9 cellular contexts compared by ENCODE assay signal in genomic region chr16:14501331-14502255, GRCh38.
DNase-seq lines count a peak whose midpoint lies in the region; TF ChIP-seq lines count a peak whose summit lies in the region.
"Had no signal": no experiment of that assay in that cellular context is flagged by ENCODE, and none has a peak within 500 bp of the region (broad histone marks: within the 10 kb centered on the region; RNA-seq: fewer than 3 reads in every experiment).

No MANE protein-coding gene starts in this region.

- H3K27ac ChIP-seq in KMS-11 (peak overlapping the region; percentile 81), SK-N-SH (ENCODE audit: low read depth in 2 of 2, low read length in 1 of 2) (peak overlapping the region; percentile 79 to 80), fibroblast of lung (ENCODE audit: insufficient read depth, low read length) (peak overlapping the region; percentile 53)

- H3K79me2 ChIP-seq in KMS-11 (ENCODE audit: insufficient read depth, low read depth) (no peaks in the 10 kb centered on the region), SK-N-SH (ENCODE audit: insufficient read depth) (no peaks in the 10 kb centered on the region), fibroblast of lung (ENCODE audit: control insufficient read depth, insufficient read depth, low read length) (no peaks in the 10 kb centered on the region)

- TF ChIP-seq CTCF in KMS-11 (conservative IDR thresholded peaks at IDR 0.05; ENCODE audit: low read depth, low read length) (no peak), SK-N-SH (IDR thresholded peaks at IDR 0.05) (no peak), fibroblast of lung (conservative IDR thresholded peaks at IDR 0.05 in 1 of 2, IDR thresholded peaks at IDR 0.05 in 1 of 2; ENCODE audit: low read depth in 1 of 2, low read length in 2 of 2) (no peak)

- no peak overlapping the region for H3K4me3 Mint-ChIP-seq in activated CD4-positive, alpha-beta T cell treated with anti-CD3 and anti-CD28 coated beads, Interleukin-2, amount 10 ng/mL, durations not matched to agents 7 days and 5 days
- H3K4me3 Mint-ChIP-seq: memory B cell had no signal

- H3K4me1 ChIP-seq in KMS-11 (ENCODE audit: low read depth, poor library complexity, severe bottlenecking) (peaks cover 100% of the 10 kb centered on the region), SK-N-SH (ENCODE audit: control insufficient read depth in 1 of 2, insufficient read depth in 2 of 2, low read depth in 1 of 2, low read length in 1 of 2) (peaks cover 23 to 32% of the 10 kb centered on the region in 2 experiments), fibroblast of lung (ENCODE audit: control insufficient read depth, extremely low read depth, insufficient read depth, low read length) (peaks cover 19% of the 10 kb centered on the region)

- no peak overlapping the region for H3K27ac Mint-ChIP-seq in activated CD4-positive, alpha-beta T cell treated with anti-CD3 and anti-CD28 coated beads, Interleukin-2, amount 10 ng/mL, durations not matched to agents 7 days and 5 days
- H3K27ac Mint-ChIP-seq: memory B cell had no signal

- peak overlapping the region; percentile 20; the same call in 1 of the 2 replicates for H2AFZ ChIP-seq in KMS-11 (ENCODE audit: low read depth)
- H2AFZ ChIP-seq in SK-N-SH (ENCODE audit: low read depth), result no peak overlapping the region
- no peak overlapping the region for H2AFZ ChIP-seq in fibroblast of lung (ENCODE audit: low read length)

- H4K20me1 ChIP-seq in KMS-11 (ENCODE audit: insufficient read depth) (no peaks in the 10 kb centered on the region), SK-N-SH (ENCODE audit: insufficient read depth) (no peaks in the 10 kb centered on the region), fibroblast of lung (ENCODE audit: control insufficient read depth, extremely low read depth, insufficient read depth, low read length) (no peaks in the 10 kb centered on the region)

- peak; percentile 18 to 69; a peak in 1 of 4 replicates for TF ChIP-seq EP300 in SK-N-SH (IDR thresholded peaks at IDR 0.05; ENCODE audit: borderline replicate concordance in 1 of 2, low read depth in 1 of 2, low read length in 1 of 2)

- CTCF ChIA-PET in SK-N-SH (lab: Yijun Ruan, JAX), result interaction anchor here (2.6 kb wide), 1 partner anchor 14 kb away, joined by 8 read pairs; no protein-coding TSS in a partner anchor
- CTCF ChIA-PET in activated CD4-positive, alpha-beta T cell treated with anti-CD3 and anti-CD28 coated beads, Interleukin-2, amount 10 ng/mL, durations not matched to agents 7 days and 5 days (lab: Charles Lee), result interaction anchor here (0.6 to 0.8 kb wide), 2 partner anchors 83 to 1002 kb away, joined by 4 read pairs; no protein-coding TSS in a partner anchor

- H3F3A ChIP-seq in SK-N-SH (replicated peaks; ENCODE audit: insufficient read depth), result peaks cover 30% of the 10 kb centered on the region

- H3K9ac ChIP-seq in KMS-11, result peak overlapping the region; percentile 54
- no peak overlapping the region; the same call in 1 of the 2 replicates for H3K9ac ChIP-seq in SK-N-SH
- H3K9ac ChIP-seq in fibroblast of lung (ENCODE audit: insufficient read depth, low read length), result no peak overlapping the region

- H3K36me3 ChIP-seq in KMS-11 (ENCODE audit: insufficient read depth), result no peaks in the 10 kb centered on the region
- H3K36me3 ChIP-seq in SK-N-SH (replicated peaks in 1 of 2; ENCODE audit: control insufficient read depth in 1 of 2, insufficient read depth in 2 of 2, low read length in 1 of 2), result no peaks in the 10 kb centered on the region
- H3K36me3 ChIP-seq in fibroblast of lung (ENCODE audit: control insufficient read depth, insufficient read depth, low read length), result no peaks in the 10 kb centered on the region

- no peaks in the 10 kb centered on the region for H3K9me2 ChIP-seq in SK-N-SH

- DNase-seq in COLO668 (lab: John Stamatoyannopoulos, UW; ENCODE audit: unreplicated experiment), result peak; percentile 63
- DNase-seq in SK-N-SH, result peak; percentile 42
- DNase-seq in fibroblast of lung (ENCODE audit: low read depth in 2 of 2), result peak; percentile 95 to 98
- DNase-seq in myocyte (ENCODE audit: low read depth), result peak; percentile 99
- no peak for DNase-seq in activated CD4-positive, alpha-beta T cell treated with anti-CD3 and anti-CD28 coated beads, Interleukin-2, amount 10 ng/mL, durations not matched to agents 7 days and 5 days
- DNase-seq in stimulated activated CD4-positive, alpha-beta T cell treated with anti-CD3 and anti-CD28 coated beads, Interleukin-4, amount 100 ng/mL, for 24 hours, result no peak
- DNase-seq in NOMO-1 treated with dmso at 0.1 percent for 144 hours (lab: John Stamatoyannopoulos, UW; ENCODE audit: unreplicated experiment), result no peak

- no peaks in the 10 kb centered on the region for H3K27me3 Mint-ChIP-seq in activated CD4-positive, alpha-beta T cell treated with anti-CD3 and anti-CD28 coated beads, Interleukin-2, amount 10 ng/mL, durations not matched to agents 7 days and 5 days
- H3K27me3 Mint-ChIP-seq: memory B cell had no signal

- H3K27me3 ChIP-seq in KMS-11 (ENCODE audit: insufficient read depth, low read depth) (no peaks in the 10 kb centered on the region), SK-N-SH (ENCODE audit: insufficient read depth) (no peaks in the 10 kb centered on the region), fibroblast of lung (ENCODE audit: control insufficient read depth, insufficient read depth, low read length) (no peaks in the 10 kb centered on the region)

- H3K9me3 Mint-ChIP-seq in activated CD4-positive, alpha-beta T cell treated with anti-CD3 and anti-CD28 coated beads, Interleukin-2, amount 10 ng/mL, durations not matched to agents 7 days and 5 days, result no peaks in the 10 kb centered on the region
- H3K9me3 Mint-ChIP-seq: memory B cell had no signal

- POLR2A ChIA-PET in SK-N-SH (lab: Yijun Ruan, JAX), result no interaction called here
- POLR2A ChIA-PET in activated CD4-positive, alpha-beta T cell treated with anti-CD3 and anti-CD28 coated beads, Interleukin-2, amount 10 ng/mL, durations not matched to agents 7 days and 5 days (lab: Charles Lee), result no interaction called here

- H3K4me2 ChIP-seq in KMS-11, result peak overlapping the region; percentile 85
- H3K4me2 ChIP-seq in SK-N-SH, result peak overlapping the region; percentile 65; the same call in 1 of the 2 replicates
- peak overlapping the region; percentile 60 for H3K4me2 ChIP-seq in fibroblast of lung (ENCODE audit: extremely low read depth, insufficient read depth, low read length)

- peaks cover 10% of the 10 kb centered on the region for H3K4me1 Mint-ChIP-seq in activated CD4-positive, alpha-beta T cell treated with anti-CD3 and anti-CD28 coated beads, Interleukin-2, amount 10 ng/mL, durations not matched to agents 7 days and 5 days

- no peaks in the 10 kb centered on the region for H3K9me3 ChIP-seq in SK-N-SH
- no peaks in the 10 kb centered on the region for H3K9me3 ChIP-seq in fibroblast of lung (ENCODE audit: control insufficient read depth, insufficient read depth, low read depth, low read length)

- TF ChIP-seq RAD21 in SK-N-SH (IDR thresholded peaks at IDR 0.05; ENCODE audit: low read length), result no peak

- H3K4me3 ChIP-seq in KMS-11 (IDR thresholded peaks at IDR 0.05; ENCODE audit: insufficient read depth, low read depth, low read length), result no peak overlapping the region
- no peak overlapping the region for H3K4me3 ChIP-seq in SK-N-SH (ENCODE audit: low read depth in 2 of 2, low read length in 1 of 2)
- H3K4me3 ChIP-seq in fibroblast of lung (replicated peaks in 1 of 4; ENCODE audit: control extremely low read depth in 1 of 4, insufficient read depth in 1 of 4, low read depth in 3 of 4, low read length in 4 of 4), result no peak overlapping the region

- H3K36me3 Mint-ChIP-seq in activated CD4-positive, alpha-beta T cell treated with anti-CD3 and anti-CD28 coated beads, Interleukin-2, amount 10 ng/mL, durations not matched to agents 7 days and 5 days (ENCODE audit: low read depth), result peaks cover 2% of the 10 kb centered on the region

- WGBS in SK-N-SH (ENCODE audit: low lambda C conversion rate), result 32% methylated on average over 9 of the region's 9 CpGs

TF ChIP-seq in SK-N-SH, 30 proteins besides CTCF, POLR2A, EP300 and RAD21 (continues in another document):
- peak; percentile 61; the same call in 1 of the 2 replicates for TF ChIP-seq MXI1 (IDR thresholded peaks at IDR 0.05; ENCODE audit: low read depth, low read length)
- no peak for TF ChIP-seq GABPA (IDR thresholded peaks at IDR 0.05; ENCODE audit: low read depth)
- peak; percentile 43; the same call in 1 of the 2 replicates for TF ChIP-seq REST (IDR thresholded peaks at IDR 0.05; ENCODE audit: low read depth, low read length)
- TF ChIP-seq MAX (IDR thresholded peaks at IDR 0.05; ENCODE audit: low read depth), result peak; percentile 97
- no peak for TF ChIP-seq FOXM1 (IDR thresholded peaks at IDR 0.05; ENCODE audit: low read depth)
- TF ChIP-seq TEAD4 (IDR thresholded peaks at IDR 0.05; ENCODE audit: borderline replicate concordance, insufficient read depth), result peak; percentile 55; the same call in 1 of the 2 replicates
- TF ChIP-seq RCOR1 (IDR thresholded peaks at IDR 0.05; ENCODE audit: low read length), result peak; percentile 64
- TF ChIP-seq YY1 (IDR thresholded peaks at IDR 0.05; ENCODE audit: low read depth), result peak; percentile 68; the same call in 1 of the 2 replicates

Comparison
In these comparisons a context has a peak if more than half of its experiments do, and no peak if none do; other contexts are left out.
1. DNase-seq: peak in COLO668 (single experiment), SK-N-SH (single experiment), fibroblast of lung (2 of 2) and myocyte (single experiment); none in activated CD4-positive, alpha-beta T cell treated with anti-CD3 and anti-CD28 coated beads, Interleukin-2, amount 10 ng/mL, durations not matched to agents 7 days and 5 days (single experiment), stimulated activated CD4-positive, alpha-beta T cell treated with anti-CD3 and anti-CD28 coated beads, Interleukin-4, amount 100 ng/mL, for 24 hours (single experiment) and NOMO-1 treated with dmso at 0.1 percent for 144 hours (single experiment).
2. Peak in every context shown above with its lines, with median percentiles within 50 percentile points of each other: H3K27ac ChIP-seq and H3K4me2 ChIP-seq.